ENCODE assay signal across 8 cellular contexts in the genomic region with DNA sequence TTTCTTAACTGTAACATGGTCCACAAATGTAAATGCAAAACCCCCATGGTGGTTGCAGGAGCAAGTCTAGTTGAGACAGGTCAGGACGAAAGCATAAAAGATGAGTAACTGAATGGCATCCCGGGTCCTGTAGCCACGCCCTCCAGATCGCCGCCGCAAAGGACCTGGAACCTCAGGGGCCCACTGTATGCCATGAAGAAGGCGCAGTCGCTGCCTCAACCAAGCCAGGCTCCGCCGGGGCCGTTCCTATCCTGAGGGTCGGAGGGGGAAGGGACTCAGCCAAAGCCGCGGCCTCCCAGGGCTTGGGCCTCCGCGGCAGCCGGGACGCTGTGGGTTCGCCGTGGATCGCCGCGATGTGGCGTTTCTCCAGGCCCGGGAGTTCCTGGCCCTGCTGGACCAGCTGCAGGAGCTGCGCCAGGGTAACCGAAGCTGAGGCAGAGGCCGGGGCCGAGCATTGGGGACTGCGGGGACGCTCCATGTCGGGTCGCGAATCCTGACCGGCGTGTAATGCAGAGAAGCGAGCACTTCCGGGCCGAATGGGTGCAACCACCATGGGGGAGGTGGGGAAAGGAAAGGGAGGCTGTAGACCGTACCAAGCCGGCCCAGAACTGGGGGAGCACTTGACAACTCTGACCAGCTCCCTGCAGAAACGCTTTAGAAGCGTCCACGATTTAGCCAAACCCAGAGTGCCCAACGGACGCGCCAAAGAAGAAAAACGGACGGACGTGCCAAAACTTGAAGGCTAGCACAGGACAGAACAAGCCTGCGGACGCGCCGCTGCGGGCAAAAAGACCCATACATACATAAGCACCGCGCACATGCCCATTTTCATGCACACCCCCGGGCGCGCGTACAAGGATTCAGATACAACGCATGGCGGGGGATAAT.
DNase-seq lines count a peak whose midpoint lies in the region; ATAC-seq lines count a peak whose summit lies in the region.

No MANE protein-coding gene starts in this region.

- peak; percentile 92 for ATAC-seq in GM18498 (IDR thresholded peaks at IDR 0.05; ENCODE audit: unreplicated experiment)
- peak; percentile 90 for ATAC-seq in HG02885 (IDR thresholded peaks at IDR 0.05; ENCODE audit: poor library complexity, unreplicated experiment)

- DNase-seq in NCI-H1930 (lab: John Stamatoyannopoulos, UW) (peak; percentile 91), T1000 (lab: John Stamatoyannopoulos, UW) (peak; percentile 91), astrocyte of the hippocampus (ENCODE audit: low read depth, low spot score) (peak; percentile 97), hippocampal formation (lab: John Stamatoyannopoulos, UW) (peak; percentile 83 to 93), retina (peak; percentile 97), NCI-H1694 (lab: John Stamatoyannopoulos, UW) (no peak)
